28 cellular contexts compared by ENCODE assay signal in the genomic region with DNA sequence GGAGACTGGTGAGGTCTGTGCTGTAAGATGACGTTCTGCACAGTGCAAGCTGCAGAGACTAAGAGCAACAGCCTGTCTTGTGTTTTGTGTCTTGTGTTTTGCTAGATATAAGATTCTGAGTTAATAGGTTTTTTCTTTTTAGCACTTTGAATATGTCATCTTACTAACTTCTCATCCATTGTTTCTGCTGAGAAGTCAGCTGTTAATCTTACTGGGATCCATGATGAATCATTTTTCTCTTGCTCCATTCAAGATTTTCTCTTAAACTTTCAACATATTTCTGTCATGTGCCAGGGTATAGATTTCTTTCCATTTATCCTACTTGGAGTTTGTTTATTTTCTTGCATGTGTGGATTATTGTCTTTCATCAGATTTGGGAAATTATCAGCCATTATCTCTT.
A peak's percentile ranks its signal among the peaks of the same experiment; 100 is the strongest.
DNase-seq lines count a peak whose midpoint lies in the region; ATAC-seq and TF ChIP-seq lines count a peak whose summit lies in the region.
"Had no signal": no experiment of that assay in that cellular context is flagged by ENCODE, and none has a peak within 500 bp of the region (broad histone marks: within the 10 kb centered on the region; RNA-seq: fewer than 3 reads in every experiment).

No MANE protein-coding gene starts in this region.

- H3K27me3 ChIP-seq in CD8-positive, alpha-beta T cell (ENCODE audit: insufficient read depth, low read length), result no peaks in the 10 kb centered on the region
- H3K27me3 ChIP-seq: breast epithelium, pancreas, suprapubic skin, upper lobe of right lung had no signal

- no peaks in the 10 kb centered on the region for H3K27me3 Mint-ChIP-seq in T-helper 1 cell treated with Interleukin-12 subunit alpha and Interleukin-12 subunit beta and Interleukin-4 antibody, amounts not matched to agents 30 μg/mL and 1 μg/mL, for 36 hours (ENCODE audit: low read depth)
- no peaks in the 10 kb centered on the region for H3K27me3 Mint-ChIP-seq in CD8-positive, alpha-beta T cell (ENCODE audit: low read depth)
- H3K27me3 Mint-ChIP-seq in activated CD4-positive, alpha-beta memory T cell treated with anti-CD3 and anti-CD28 coated beads for 36 hours, result no peaks in the 10 kb centered on the region
- H3K27me3 Mint-ChIP-seq in immature natural killer cell (ENCODE audit: low read depth in 3 of 3), result peaks cover 5 to 48% (median 39%) of the 10 kb centered on the region in 3 donors

- no peak overlapping the region for H3K4me3 Mint-ChIP-seq in T-helper 1 cell treated with Interleukin-12 subunit alpha and Interleukin-12 subunit beta and Interleukin-4 antibody, amounts not matched to agents 30 μg/mL and 1 μg/mL, for 36 hours
- H3K4me3 Mint-ChIP-seq in CD8-positive, alpha-beta T cell, result no peak overlapping the region
- no peak overlapping the region for H3K4me3 Mint-ChIP-seq in activated CD4-positive, alpha-beta memory T cell treated with anti-CD3 and anti-CD28 coated beads for 36 hours
- peak overlapping the region in 2 of 5 donors; percentile 22 to 56 for H3K4me3 Mint-ChIP-seq in immature natural killer cell
- H3K4me3 Mint-ChIP-seq: neural crest cell had no signal

- DNase-seq in T-helper 1 cell (no peak), immature natural killer cell (no peak)
- no peak for DNase-seq in CD8-positive, alpha-beta T cell
- no peak for DNase-seq in activated CD4-positive, alpha-beta memory T cell treated with anti-CD3 and anti-CD28 coated beads for 36 hours
- DNase-seq in effector CD4-positive, alpha-beta T cell, result no peak
- DNase-seq: 8988T; activated CD4-positive, CD25-positive, alpha-beta regulatory T cell treated with anti-CD3 and anti-CD28 coated beads, Interleukin-2, amount 50 U/mL, for 72 hours; activated gamma-delta T cell; anterior cingulate cortex; effector CD8-positive, alpha-beta T cell; erythroblast; mammary epithelial cell; NCI-H1930; NCI-H526; NK-92 treated with Interleukin-12 subunit alpha and Interleukin-12 subunit beta, amount 100 ng/mL, for 24 hours; pancreas; PC-3; retina; small intestine; stimulated activated naive CD4-positive, alpha-beta T cell treated with Interleukin-2 at 50 U/mL for 16 hours; upper lobe of right lung had no signal

- no peak for TF ChIP-seq CTCF in CD8-positive, alpha-beta T cell (IDR thresholded peaks at IDR 0.05)

- POLR2A ChIA-PET in CD8-positive, alpha-beta T cell (lab: Charles Lee), result no interaction called here
- POLR2A ChIA-PET in activated CD4-positive, alpha-beta memory T cell treated with anti-CD3 and anti-CD28 coated beads for 36 hours (lab: Charles Lee), result no interaction called here

- no peak overlapping the region for H3K27ac ChIP-seq in CD8-positive, alpha-beta T cell (ENCODE audit: low read depth, low read length)
- H3K27ac ChIP-seq: breast epithelium, C4-2B, pancreas, suprapubic skin, upper lobe of right lung had no signal

- H3K4me1 ChIP-seq in CD8-positive, alpha-beta T cell (ENCODE audit: insufficient read depth, low read length), result no peaks in the 10 kb centered on the region
- H3K4me1 ChIP-seq: breast epithelium, pancreas, suprapubic skin, upper lobe of right lung had no signal

- ATAC-seq in CD8-positive, alpha-beta T cell, result no peak
- ATAC-seq in HG03097 (IDR thresholded peaks at IDR 0.05; ENCODE audit: low FRiP score, unreplicated experiment), result no peak
- no peak for ATAC-seq in HG03521 (IDR thresholded peaks at IDR 0.05; ENCODE audit: unreplicated experiment)
- ATAC-seq: pancreas, PC-3, upper lobe of right lung had no signal

- peaks cover 18% of the 10 kb centered on the region for H3K4me1 Mint-ChIP-seq in T-helper 1 cell treated with Interleukin-12 subunit alpha and Interleukin-12 subunit beta and Interleukin-4 antibody, amounts not matched to agents 30 μg/mL and 1 μg/mL, for 36 hours (ENCODE audit: low read depth)
- H3K4me1 Mint-ChIP-seq in CD8-positive, alpha-beta T cell (ENCODE audit: low read depth), result peaks cover 51% of the 10 kb centered on the region
- H3K4me1 Mint-ChIP-seq in activated CD4-positive, alpha-beta memory T cell treated with anti-CD3 and anti-CD28 coated beads for 36 hours (ENCODE audit: low read depth), result peaks cover 47% of the 10 kb centered on the region
- H3K4me1 Mint-ChIP-seq in immature natural killer cell, result peaks cover 75 to 99% of the 10 kb centered on the region in 2 donors

- intact Hi-C loops in CD8-positive, alpha-beta T cell (cut with DNase I, micrococcal nuclease), result no loop called here
- intact Hi-C loops in activated CD4-positive, alpha-beta memory T cell treated with anti-CD3 and anti-CD28 coated beads for 36 hours (cut with micrococcal nuclease), result no loop called here

- CTCF ChIA-PET in CD8-positive, alpha-beta T cell (lab: Charles Lee), result no interaction called here
- CTCF ChIA-PET in activated CD4-positive, alpha-beta memory T cell treated with anti-CD3 and anti-CD28 coated beads for 36 hours (lab: Charles Lee), result no interaction called here

- peak overlapping the region; percentile 27 for H3K27ac Mint-ChIP-seq in T-helper 1 cell treated with Interleukin-12 subunit alpha and Interleukin-12 subunit beta and Interleukin-4 antibody, amounts not matched to agents 30 μg/mL and 1 μg/mL, for 36 hours
- H3K27ac Mint-ChIP-seq in CD8-positive, alpha-beta T cell, result peak overlapping the region; percentile 66
- H3K27ac Mint-ChIP-seq in activated CD4-positive, alpha-beta memory T cell treated with anti-CD3 and anti-CD28 coated beads for 36 hours, result peak overlapping the region; percentile 71
- peak overlapping the region; percentile 58 to 82 (median 67) for H3K27ac Mint-ChIP-seq in immature natural killer cell

- peaks cover 62% of the 10 kb centered on the region for H3K36me3 ChIP-seq in CD8-positive, alpha-beta T cell (ENCODE audit: insufficient read depth, low read length)
- H3K36me3 ChIP-seq: breast epithelium, pancreas had no signal

- peaks cover 6% of the 10 kb centered on the region for H3K9me3 ChIP-seq in CD8-positive, alpha-beta T cell (ENCODE audit: low read length)

- H3K36me3 Mint-ChIP-seq in T-helper 1 cell treated with Interleukin-12 subunit alpha and Interleukin-12 subunit beta and Interleukin-4 antibody, amounts not matched to agents 30 μg/mL and 1 μg/mL, for 36 hours (ENCODE audit: low read depth), result peaks cover 95% of the 10 kb centered on the region
- H3K36me3 Mint-ChIP-seq in CD8-positive, alpha-beta T cell, result peaks cover 98% of the 10 kb centered on the region
- H3K36me3 Mint-ChIP-seq in activated CD4-positive, alpha-beta memory T cell treated with anti-CD3 and anti-CD28 coated beads for 36 hours, result peaks cover 90% of the 10 kb centered on the region
- H3K36me3 Mint-ChIP-seq in immature natural killer cell, result peaks cover 67 to 85% (median 70%) of the 10 kb centered on the region in 3 donors

- peaks cover 33% of the 10 kb centered on the region for H3K9me3 Mint-ChIP-seq in T-helper 1 cell treated with Interleukin-12 subunit alpha and Interleukin-12 subunit beta and Interleukin-4 antibody, amounts not matched to agents 30 μg/mL and 1 μg/mL, for 36 hours
- peaks cover 15% of the 10 kb centered on the region for H3K9me3 Mint-ChIP-seq in CD8-positive, alpha-beta T cell
- H3K9me3 Mint-ChIP-seq in activated CD4-positive, alpha-beta memory T cell treated with anti-CD3 and anti-CD28 coated beads for 36 hours, result peaks cover 41% of the 10 kb centered on the region
- H3K9me3 Mint-ChIP-seq in immature natural killer cell, result peaks cover 0 to 9% (median 3%) of the 10 kb centered on the region in 6 donors

- H3K4me3 ChIP-seq in CD8-positive, alpha-beta T cell (ENCODE audit: low read depth, low read length), result no peak overlapping the region
- H3K4me3 ChIP-seq: breast epithelium, pancreas, suprapubic skin, upper lobe of right lung had no signal
